In genomic region chr12:130016194-130016593, GRCh38 we compare ENCODE assay signal across 23 cellular contexts.
"Had no signal": no experiment of that assay in that cellular context is flagged by ENCODE, and none has a peak within 500 bp of the region (broad histone marks: within the 10 kb centered on the region; RNA-seq: fewer than 3 reads in every experiment).

No MANE protein-coding gene starts in this region.

- H2AFZ ChIP-seq: neural progenitor cell had no signal

- H3K4me1 ChIP-seq: colonic mucosa, psoas muscle, sigmoid colon, vagina had no signal

- H3K27me3 ChIP-seq: colonic mucosa, vagina had no signal

- H3K9ac ChIP-seq: neural progenitor cell had no signal

- H3K4me2 ChIP-seq: neural progenitor cell had no signal

- H3K9me3 ChIP-seq: colonic mucosa, esophagus squamous epithelium, mucosa of descending colon, psoas muscle, sigmoid colon, stomach, thoracic aorta, vagina had no signal

- H3K27ac ChIP-seq: colonic mucosa, esophagus squamous epithelium, neural progenitor cell, psoas muscle, sigmoid colon, stomach, thoracic aorta, vagina had no signal

- ATAC-seq: left lobe of liver; mucosa of descending colon; naive thymus-derived CD4-positive, alpha-beta T cell; psoas muscle; right cardiac atrium; stimulated activated effector memory CD8-positive, alpha-beta T cell treated with anti-CD3 and anti-CD28 coated beads, Interleukin-12 subunit alpha, Interleukin-12 subunit beta, amount 100 ng/mL, for 72 hours had no signal

- H3K4me3 ChIP-seq: colonic mucosa, esophagus squamous epithelium, lung, mucosa of descending colon, neural progenitor cell, psoas muscle, sigmoid colon, stomach, thoracic aorta, vagina had no signal

- H3K36me3 ChIP-seq: colonic mucosa, esophagus squamous epithelium, neural progenitor cell, sigmoid colon, stomach, thoracic aorta, vagina had no signal

- DNase-seq: colonic mucosa; effector memory CD4-positive, alpha-beta T cell; erythroblast; esophagus squamous epithelium; immature natural killer cell; islet precursor cell; kidney glomerular epithelial cell; mucosa of descending colon; naive thymus-derived CD4-positive, alpha-beta T cell; psoas muscle; right cardiac atrium; sigmoid colon; stimulated activated CD4-positive, alpha-beta T cell treated with anti-CD3 and anti-CD28 coated beads, Interleukin-2, amount 100 ng/mL, for 24 hours; stimulated activated CD4-positive, alpha-beta T cell treated with anti-CD3 and anti-CD28 coated beads, Interleukin-4, amount 100 ng/mL, for 24 hours; stimulated activated naive CD4-positive, alpha-beta T cell treated with Interleukin-2 at 50 U/mL for 16 hours; stomach; trophoblast cell had no signal
